8 cellular contexts compared by ENCODE assay signal in genomic region chr4:55949480-55949802, GRCh38. TPM values are rescaled to one million over a fixed set of nuclear protein-coding genes. Genes with fewer than 3 reads are reported as not detected.
DNase-seq lines count a peak whose midpoint lies in the region; ATAC-seq, FAIRE-seq and TF ChIP-seq lines count a peak whose summit lies in the region.

No MANE protein-coding gene starts in this region.

- H3K27ac ChIP-seq in iPS-18a (ENCODE audit: low read length) (peak overlapping the region; percentile 17), subcutaneous abdominal adipose tissue (ENCODE audit: low read depth, low read length) (peak overlapping the region; percentile 88)

- H3K9ac ChIP-seq in iPS-18a (ENCODE audit: low read length) = peak overlapping the region; percentile 70
- H3K9ac ChIP-seq in subcutaneous abdominal adipose tissue (ENCODE audit: low read length in 5 of 5) = peak overlapping the region; percentile 53 to 89 (median 71)

- H3K9me3 ChIP-seq in iPS-18a (ENCODE audit: control insufficient read depth, low read depth, low read length) (no peaks in the 10 kb centered on the region), subcutaneous abdominal adipose tissue (ENCODE audit: control insufficient read depth in 5 of 5, low read length in 5 of 5) (peaks cover 0 to 3% (median 0%) of the 10 kb centered on the region in 5 donors)

- peak overlapping the region; percentile 86 for H3K4me3 Mint-ChIP-seq in activated T-helper 1 cell treated with anti-CD3 and anti-CD28 coated beads, Interleukin-12 subunit alpha, Interleukin-12 subunit beta, Interleukin-2, Interleukin-4 antibody, amounts not matched to agents 30 ng/mL and 10 ng/mL and 1 ng/mL, durations not matched to agents 14 hours and 24 hours and 36 hours

- H3K36me3 Mint-ChIP-seq in activated T-helper 1 cell treated with anti-CD3 and anti-CD28 coated beads, Interleukin-12 subunit alpha, Interleukin-12 subunit beta, Interleukin-2, Interleukin-4 antibody, amounts not matched to agents 30 ng/mL and 10 ng/mL and 1 ng/mL, durations not matched to agents 14 hours and 24 hours and 36 hours (ENCODE audit: low read depth) = peaks cover 20% of the 10 kb centered on the region

- H3K4me1 ChIP-seq in iPS-18a (ENCODE audit: control insufficient read depth, low read depth, low read length) = peaks cover 22% of the 10 kb centered on the region
- peaks cover 1 to 22% (median 18%) of the 10 kb centered on the region in 5 donors for H3K4me1 ChIP-seq in subcutaneous abdominal adipose tissue (ENCODE audit: control insufficient read depth in 5 of 5, insufficient read depth in 5 of 5, low read length in 5 of 5)

- ATAC-seq in GM18873 (IDR thresholded peaks at IDR 0.05; ENCODE audit: low FRiP score, unreplicated experiment) (no peak), GM21367 (IDR thresholded peaks at IDR 0.05; ENCODE audit: unreplicated experiment) (no peak)

- H3K27me3 ChIP-seq in iPS-18a (ENCODE audit: control insufficient read depth, insufficient read depth, low read length) (no peaks in the 10 kb centered on the region), subcutaneous abdominal adipose tissue (ENCODE audit: control insufficient read depth in 5 of 5, insufficient read depth in 4 of 5, low read length in 5 of 5) (no peaks in the 10 kb centered on the region)

- peak overlapping the region; percentile 87 for H3K4me3 ChIP-seq in iPS-18a (ENCODE audit: low read length)
- H3K4me3 ChIP-seq in subcutaneous abdominal adipose tissue (ENCODE audit: low read depth in 1 of 5, low read length in 5 of 5) = peak overlapping the region; percentile 74 to 91 (median 83)

- FAIRE-seq in H54 (lab: Jason Lieb, UNC) = no peak

- H3K27ac Mint-ChIP-seq in activated T-helper 1 cell treated with anti-CD3 and anti-CD28 coated beads, Interleukin-12 subunit alpha, Interleukin-12 subunit beta, Interleukin-2, Interleukin-4 antibody, amounts not matched to agents 30 ng/mL and 10 ng/mL and 1 ng/mL, durations not matched to agents 14 hours and 24 hours and 36 hours = peak overlapping the region; percentile 92

- H3K36me3 ChIP-seq in iPS-18a (ENCODE audit: control insufficient read depth, low read depth, low read length) (peaks cover 13% of the 10 kb centered on the region), subcutaneous abdominal adipose tissue (ENCODE audit: control insufficient read depth in 5 of 5, insufficient read depth in 5 of 5, low read length in 5 of 5) (peaks cover 0 to 5% (median 2%) of the 10 kb centered on the region in 5 donors)

- no peaks in the 10 kb centered on the region for H3K9me3 Mint-ChIP-seq in activated T-helper 1 cell treated with anti-CD3 and anti-CD28 coated beads, Interleukin-12 subunit alpha, Interleukin-12 subunit beta, Interleukin-2, Interleukin-4 antibody, amounts not matched to agents 30 ng/mL and 10 ng/mL and 1 ng/mL, durations not matched to agents 14 hours and 24 hours and 36 hours

- peak; percentile 46 for DNase-seq in NCI-H82 (lab: John Stamatoyannopoulos, UW)
- no peak for DNase-seq in NCI-H82 treated with DMSO at 0.1 percent for 48 hours (lab: John Stamatoyannopoulos, UW; ENCODE audit: unreplicated experiment)
- no peak for DNase-seq in activated T-helper 1 cell treated with anti-CD3 and anti-CD28 coated beads, Interleukin-12 subunit alpha, Interleukin-12 subunit beta, Interleukin-2, Interleukin-4 antibody, amounts not matched to agents 30 ng/mL and 10 ng/mL and 1 ng/mL, durations not matched to agents 14 hours and 24 hours and 36 hours (ENCODE audit: low spot score)
- no peak for DNase-seq in H54 (ENCODE audit: insufficient read length, low spot score)

- peaks cover 44% of the 10 kb centered on the region for H3K4me1 Mint-ChIP-seq in activated T-helper 1 cell treated with anti-CD3 and anti-CD28 coated beads, Interleukin-12 subunit alpha, Interleukin-12 subunit beta, Interleukin-2, Interleukin-4 antibody, amounts not matched to agents 30 ng/mL and 10 ng/mL and 1 ng/mL, durations not matched to agents 14 hours and 24 hours and 36 hours (ENCODE audit: low read depth)

- no peaks in the 10 kb centered on the region for H3K27me3 Mint-ChIP-seq in activated T-helper 1 cell treated with anti-CD3 and anti-CD28 coated beads, Interleukin-12 subunit alpha, Interleukin-12 subunit beta, Interleukin-2, Interleukin-4 antibody, amounts not matched to agents 30 ng/mL and 10 ng/mL and 1 ng/mL, durations not matched to agents 14 hours and 24 hours and 36 hours (ENCODE audit: insufficient read depth)

- TF ChIP-seq POLR2A in H54 (IDR thresholded peaks at IDR 0.05; ENCODE audit: low read depth, low read length) = no peak

- intact Hi-C loops in activated T-helper 1 cell treated with anti-CD3 and anti-CD28 coated beads, Interleukin-12 subunit alpha, Interleukin-12 subunit beta, Interleukin-2, Interleukin-4 antibody, amounts not matched to agents 30 ng/mL and 10 ng/mL and 1 ng/mL, durations not matched to agents 14 hours and 24 hours and 36 hours (cut with micrococcal nuclease) = loop anchor here (2.0 to 5.0 kb wide), 8 partner anchors 45 to 959 kb away; partner anchors contain the start of genes CLOCK, SRD5A3, SRP72 and TMEM165

RNA-seq across cellular contexts. Expression of gene CEP135, which starts 0.7 kb away (rescaled TPM):
- total RNA-seq in activated T-helper 1 cell treated with anti-CD3 and anti-CD28 coated beads, Interleukin-12 subunit alpha, Interleukin-12 subunit beta, Interleukin-2, Interleukin-4 antibody, amounts not matched to agents 30 ng/mL and 10 ng/mL and 1 ng/mL, durations not matched to agents 14 hours and 24 hours and 36 hours = 19.3 and 19.9 TPM in 2 replicates
